Comparison of ENCODE assay signal across 9 cellular contexts in the genomic region with DNA sequence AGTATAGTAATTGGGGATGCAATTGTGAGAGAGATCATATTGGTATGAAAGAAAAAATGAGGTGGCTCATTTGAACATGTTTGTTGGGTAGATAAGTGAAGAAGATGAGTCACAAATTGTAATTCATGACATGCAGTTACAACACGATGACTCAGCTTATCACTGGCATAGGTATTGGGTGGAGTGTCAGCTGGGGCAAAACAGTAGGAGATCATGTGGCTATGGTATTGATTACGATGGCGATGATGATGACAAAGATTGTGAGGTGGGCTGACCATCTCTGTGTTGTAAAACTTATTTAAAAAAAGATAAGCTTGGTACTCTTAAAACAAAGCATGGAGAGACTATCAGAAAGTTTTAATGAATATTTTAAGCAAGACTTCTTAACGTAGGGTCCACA. TPM values are rescaled to one million over a fixed set of nuclear protein-coding genes. Genes with fewer than 3 reads are reported as not detected.
DNase-seq lines count a peak whose midpoint lies in the region; FAIRE-seq and TF ChIP-seq lines count a peak whose summit lies in the region.
"Had no signal": no experiment of that assay in that cellular context is flagged by ENCODE, and none has a peak within 500 bp of the region (broad histone marks: within the 10 kb centered on the region; RNA-seq: fewer than 3 reads in every experiment).

No MANE protein-coding gene starts in this region.

- no peak overlapping the region for H4K91ac ChIP-seq in H1 (replicated peaks; ENCODE audit: insufficient read length, low read length)
- no peak overlapping the region for H4K91ac ChIP-seq in trophoblast cell (ENCODE audit: low read depth, low read length)

- H2AK5ac ChIP-seq in H1 (ENCODE audit: low read depth, low read length), result peak overlapping the region; percentile 58; the same call in 1 of the 2 replicates
- no peak overlapping the region for H2AK5ac ChIP-seq in trophoblast cell (ENCODE audit: low read length)

- no peak overlapping the region for H2BK5ac ChIP-seq in H1 (ENCODE audit: low read depth, low read length)
- H2BK5ac ChIP-seq in trophoblast cell (ENCODE audit: low read depth, low read length, poor library complexity), result no peak overlapping the region

- no peaks in the 10 kb centered on the region for H4K20me1 ChIP-seq in GM23248 (ENCODE audit: insufficient read depth)
- H4K20me1 ChIP-seq in H1 (replicated peaks in 1 of 2; ENCODE audit: control insufficient read depth in 1 of 2, insufficient read depth in 2 of 2, low read length in 2 of 2), result no peaks in the 10 kb centered on the region

- H2BK120ac ChIP-seq in H1 (replicated peaks; ENCODE audit: low read depth, low read length) (no peak overlapping the region), trophoblast cell (ENCODE audit: insufficient read depth, low read length, poor library complexity) (no peak overlapping the region)

- H3K36me3 ChIP-seq in GM23248 (ENCODE audit: low read depth) (no peaks in the 10 kb centered on the region), H1 (ENCODE audit: control insufficient read depth in 2 of 4, insufficient read depth in 4 of 4, low read length in 3 of 4) (no peaks in the 10 kb centered on the region), trophoblast cell (ENCODE audit: control insufficient read depth in 1 of 2, insufficient read depth in 2 of 2, low read length in 2 of 2) (no peaks in the 10 kb centered on the region)

- no peak overlapping the region for H2BK20ac ChIP-seq in H1 (ENCODE audit: low read length)

- H3K79me2 ChIP-seq in GM23248 (ENCODE audit: insufficient read depth) (no peaks in the 10 kb centered on the region), H1 (ENCODE audit: control insufficient read depth in 1 of 2, insufficient read depth in 2 of 2, low read length in 2 of 2) (no peaks in the 10 kb centered on the region), trophoblast cell (ENCODE audit: control insufficient read depth, insufficient read depth, low read length, poor library complexity) (no peaks in the 10 kb centered on the region)

- CTCF ChIA-PET in H1 (lab: Charles Lee; ENCODE audit: partially characterized antibody), result interaction anchor here (0.6 kb wide), 1 partner anchor 10 kb away, joined by 3 read pairs; no protein-coding TSS in a partner anchor

- peaks cover 20% of the 10 kb centered on the region for H3F3A ChIP-seq in GM23248 (ENCODE audit: insufficient read depth)

- FAIRE-seq in H1 (lab: Jason Lieb, UNC), result no peak

- H3K4me3 ChIP-seq in GM23248 (no peak overlapping the region), H1 (ENCODE audit: extremely low read depth in 1 of 4, insufficient read depth in 2 of 4, low read depth in 3 of 4, low read length in 4 of 4) (no peak overlapping the region), trophoblast cell (ENCODE audit: low read depth, low read length) (no peak overlapping the region)

- H3K18ac ChIP-seq in H1 (ENCODE audit: extremely low read depth, low read length) (no peak overlapping the region), trophoblast cell (ENCODE audit: low read length) (no peak overlapping the region)

- no peak overlapping the region for H2BK12ac ChIP-seq in H1 (ENCODE audit: low read depth, low read length)
- H2BK12ac ChIP-seq in trophoblast cell (ENCODE audit: low read length), result peak overlapping the region; percentile 64

- H4K12ac ChIP-seq in trophoblast cell (ENCODE audit: low read depth, low read length), result no peak overlapping the region

- no peak overlapping the region for H2BK15ac ChIP-seq in H1 (ENCODE audit: low read length)

- no peak overlapping the region for H3K14ac ChIP-seq in H1 (ENCODE audit: insufficient read length)
- no peak overlapping the region for H3K14ac ChIP-seq in trophoblast cell (ENCODE audit: low read length)

- H3K9me3 ChIP-seq in GM23248 (ENCODE audit: low read depth) (no peaks in the 10 kb centered on the region), H1 (ENCODE audit: insufficient read depth in 2 of 2, low read depth in 1 of 2, low read length in 1 of 2) (no peaks in the 10 kb centered on the region), trophoblast cell (ENCODE audit: insufficient read depth, low read depth, low read length) (no peaks in the 10 kb centered on the region)

- no peak for TF ChIP-seq RAD21 in H1 (IDR thresholded peaks at IDR 0.05 in 1 of 2, conservative IDR thresholded peaks at IDR 0.05 in 1 of 2; ENCODE audit: low read depth in 2 of 2, low read length in 2 of 2)

- H3K9ac ChIP-seq in GM23248, result no peak overlapping the region
- H3K9ac ChIP-seq in H1 (replicated peaks in 1 of 4; ENCODE audit: extremely low read depth in 1 of 4, low read depth in 3 of 4, low read length in 3 of 4), result no peak overlapping the region
- H3K9ac ChIP-seq in trophoblast cell (ENCODE audit: low read length), result no peak overlapping the region

- POLR2A ChIA-PET in H1 (lab: Charles Lee; ENCODE audit: partially characterized antibody), result interaction anchor here (0.7 to 1.1 kb wide), 2 partner anchors 10 to 12 kb away, joined by 3 to 5 read pairs; a partner anchor contains a TSS

- no peak for TF ChIP-seq CTCF in H1 (IDR thresholded peaks at IDR 0.05; ENCODE audit: control extremely low read depth in 1 of 3, insufficient read depth in 1 of 3, low read depth in 1 of 3, low read length in 3 of 3)

- no peak for TF ChIP-seq EP300 in H1 (IDR thresholded peaks at IDR 0.05; ENCODE audit: borderline replicate concordance in 1 of 2, low read depth in 2 of 2, low read length in 2 of 2)

- H3K4me2 ChIP-seq in GM23248 (ENCODE audit: unreplicated experiment) (peak overlapping the region; percentile 31), H1 (ENCODE audit: insufficient read depth in 1 of 2, low read depth in 2 of 2, low read length in 2 of 2) (no peak overlapping the region), trophoblast cell (ENCODE audit: low read length) (no peak overlapping the region)

- no peaks in the 10 kb centered on the region for H3K27me3 ChIP-seq in GM23248 (replicated peaks; ENCODE audit: insufficient read depth)
- H3K27me3 ChIP-seq in H1 (replicated peaks in 1 of 4; ENCODE audit: control insufficient read depth in 3 of 4, extremely low read depth in 1 of 4, insufficient read depth in 3 of 4, low read length in 3 of 4), result no peaks in the 10 kb centered on the region
- no peaks in the 10 kb centered on the region for H3K27me3 ChIP-seq in trophoblast cell (ENCODE audit: insufficient read depth, low read length)

- H4K5ac ChIP-seq in H1 (ENCODE audit: insufficient read length, low read depth, low read length), result no peak overlapping the region

- H2AFZ ChIP-seq in GM23248 (no peak overlapping the region), H1 (ENCODE audit: low read length) (no peak overlapping the region), trophoblast cell (ENCODE audit: insufficient read depth, low read length, poor library complexity) (no peak overlapping the region)

- H3K23me2 ChIP-seq in H1 (ENCODE audit: low read depth, low read length), result no peaks in the 10 kb centered on the region

- no peak overlapping the region for H3K4ac ChIP-seq in H1 (replicated peaks; ENCODE audit: insufficient read length, low read depth, low read length)
- H3K4ac ChIP-seq in trophoblast cell (ENCODE audit: low read depth, low read length), result no peak overlapping the region

- H3K79me1 ChIP-seq in H1 (ENCODE audit: low read depth, low read length) (no peaks in the 10 kb centered on the region), trophoblast cell (ENCODE audit: low read length) (no peaks in the 10 kb centered on the region)

- H3K23ac ChIP-seq in H1 (ENCODE audit: insufficient read length) (no peak overlapping the region), trophoblast cell (ENCODE audit: low read length) (no peak overlapping the region)

- H3K4me1 ChIP-seq in GM23248 (ENCODE audit: insufficient read depth) (peaks cover 13% of the 10 kb centered on the region), H1 (replicated peaks in 1 of 4; ENCODE audit: control insufficient read depth in 3 of 4, insufficient read depth in 4 of 4, low read length in 3 of 4) (0 out of 7 replicates have a peak, but pooled peaks cover 0 to 3% (median 0%) of the 10 kb centered on the region in 4 experiments), trophoblast cell (ENCODE audit: control insufficient read depth in 1 of 2, insufficient read depth in 2 of 2, low read length in 2 of 2) (no peaks in the 10 kb centered on the region)

- DNase-seq in GM23248 (peak; percentile 89), NCI-H69 (lab: John Stamatoyannopoulos, UW) (peak; percentile 19), H1 (ENCODE audit: low read depth in 1 of 2, low spot score in 2 of 2) (no peak), trophoblast cell (peak; percentile 31 to 83), NCI-H748 (lab: John Stamatoyannopoulos, UW; ENCODE audit: unreplicated experiment) (no peak), NCI-H2171 (lab: John Stamatoyannopoulos, UW) (no peak)
- no peak for DNase-seq in NK-92 treated with Interleukin-12 subunit alpha and Interleukin-12 subunit beta, amount 100 ng/mL, for 24 hours (lab: John Stamatoyannopoulos, UW)
- DNase-seq: midbrain, right cardiac atrium had no signal

- TF ChIP-seq POLR2A in H1 (IDR thresholded peaks at IDR 0.05; ENCODE audit: control extremely low read depth in 1 of 2, low read depth in 2 of 2, low read length in 2 of 2), result no peak

- H4K8ac ChIP-seq in H1 (ENCODE audit: extremely low read depth, insufficient read depth, low read length) (no peak overlapping the region), trophoblast cell (ENCODE audit: low read depth, low read length) (no peak overlapping the region)

- no peak overlapping the region for H3K56ac ChIP-seq in H1 (replicated peaks; ENCODE audit: insufficient read length, low read depth, low read length)

- H3K27ac ChIP-seq in GM23248 (peak overlapping the region; percentile 39), H1 (ENCODE audit: low read depth, low read length) (no peak overlapping the region), trophoblast cell (ENCODE audit: low read depth, low read length) (no peak overlapping the region)

- in situ Hi-C loops in GM23248 (cut with MboI), result no loop called here

- 70 to 72% methylated on average over 4 of the region's 4 CpGs for WGBS in GM23248 (ENCODE audit: low coverage in 1 of 2, low lambda C conversion rate in 2 of 2, missing lambda C conversion rate in 2 of 2), 2 experiments
- WGBS in H1 (ENCODE audit: extremely low coverage in 1 of 2, insufficient coverage in 1 of 2, insufficient read length in 1 of 2, insufficient replicate concordance in 2 of 2, low coverage in 1 of 2, low lambda C conversion rate in 2 of 2, missing lambda C conversion rate in 1 of 2), 2 experiments, result 90% methylated on average over 4 of the region's 4 CpGs; no CpG with 5 or more reads in 1 of the 2 experiments
- WGBS in trophoblast cell (ENCODE audit: extremely low coverage, insufficient coverage, insufficient read length), result no CpG with 5 or more reads among the region's 4 CpGs

- no peaks in the 10 kb centered on the region for H3K9me2 ChIP-seq in GM23248 (ENCODE audit: insufficient read depth)

RNA-seq across cellular contexts. Expression of a gene that starts 11.6 kb away (rescaled TPM):
- 4.4 and 28.6 TPM in 2 replicates for total RNA-seq in GM23248 (2014; rRNA removed; shearing (Covaris generic))
- polyA plus RNA-seq in GM23248 (2016; fragmentation: Nextera tagmentation; extraction: Ambion mirVana), result 9.9 and 14.2 TPM in 2 replicates
- 27.5 and 30.5 TPM in 2 replicates for total RNA-seq in H1 (2021; fragmentation: NEBNext Ultra II Directional; extraction: Animal tissue kit (Norgen Biotek cat#: 25700))
- polyA plus RNA-seq in H1 (2011; rRNA removed), result 14.5 and 21.6 TPM in 2 replicates
- 26.7 TPM for polyA plus RNA-seq in H1 (2011; cell fraction: cytosol; rRNA removed)
- 44.1 TPM for polyA plus RNA-seq in H1 (2011; cell fraction: nucleus; rRNA removed)
- 32.0 to 36.8 TPM (median 33.8 TPM) in 4 replicates for polyA plus RNA-seq in H1 (2012, experiment 1 of 2)
- polyA plus RNA-seq in H1 (2012, experiment 2 of 2), result 3.1 TPM
- 13.6 TPM for polyA plus RNA-seq in H1 (2013, experiment 1 of 2)
- 13.3 TPM for polyA plus RNA-seq in H1 (2013, experiment 2 of 2)
- 53.4 and 56.3 TPM in 2 replicates for polyA minus RNA-seq in H1 (2011; rRNA and poly(A)+ RNA removed)
- 13.4 TPM for polyA minus RNA-seq in H1 (2011; cell fraction: cytosol; rRNA and poly(A)+ RNA removed)
- polyA minus RNA-seq in H1 (2011; cell fraction: nucleus; rRNA and poly(A)+ RNA removed), result 125 TPM
- polyA plus RNA-seq in trophoblast cell (2013), result 4.1 and 4.5 TPM in 2 replicates

Comparison
In these comparisons a context has a peak if more than half of its experiments do, and no peak if none do; other contexts are left out.
1. DNase-seq: peak in GM23248 (single experiment), NCI-H69 (single experiment) and trophoblast cell (2 of 2); none in H1 (0 of 2), NCI-H748 (single experiment), NK-92 treated with Interleukin-12 subunit alpha and Interleukin-12 subunit beta, amount 100 ng/mL, for 24 hours (single experiment) and NCI-H2171 (single experiment).